ENCODE assay signal across 8 cellular contexts in genomic region chr11:13668102-13668956, GRCh38. TPM values are rescaled to one million over a fixed set of nuclear protein-coding genes. Genes with fewer than 3 reads are reported as not detected.
DNase-seq lines count a peak whose midpoint lies in the region; ATAC-seq, FAIRE-seq and TF ChIP-seq lines count a peak whose summit lies in the region.

TSS of gene FAR1 (plus strand) at chr11:13668668. CDS start at chr11:13694766, 26,098 bp downstream.

- H2BK15ac ChIP-seq in H1 (ENCODE audit: low read length) = no peak within 1 kb of the TSS
- H2BK15ac ChIP-seq in mesendoderm (replicated peaks; ENCODE audit: low read depth) = no peak within 1 kb of the TSS

- H4K5ac ChIP-seq in H1 (ENCODE audit: insufficient read length, low read depth, low read length) (peak within 1 kb of the TSS; percentile 64), mesendoderm (ENCODE audit: low read length) (no peak within 1 kb of the TSS)

- peaks cover 15% of the 10 kb centered on the region for H3K27me3 Mint-ChIP-seq in activated CD8-positive, alpha-beta memory T cell treated with anti-CD3 and anti-CD28 coated beads, Interleukin-2, amount 10 ng/mL, durations not matched to agents 7 days and 5 days

- no peaks in the 10 kb centered on the region for H3K36me3 ChIP-seq in H1 (ENCODE audit: control insufficient read depth in 2 of 4, insufficient read depth in 4 of 4, low read length in 3 of 4)
- H3K36me3 ChIP-seq in mesendoderm (ENCODE audit: control insufficient read depth, insufficient read depth, low read length) = no peaks in the 10 kb centered on the region

- DNase-seq in Caki2 (ENCODE audit: low read depth) (peak; percentile 99), HTR-8/SVneo (ENCODE audit: insufficient read length, low spot score) (peak; percentile 97), NOMO-1 treated with dmso at 0.1 percent for 144 hours (lab: John Stamatoyannopoulos, UW; ENCODE audit: unreplicated experiment) (peak; percentile 98), H1 (ENCODE audit: low read depth in 1 of 2, low spot score in 2 of 2) (peak; percentile 93), mesendoderm (peak; percentile 100)
- DNase-seq in activated CD8-positive, alpha-beta memory T cell treated with anti-CD3 and anti-CD28 coated beads, Interleukin-2, amount 10 ng/mL, durations not matched to agents 7 days and 5 days = peak; percentile 98
- DNase-seq in stimulated activated CD8-positive, alpha-beta memory T cell treated with anti-CD3 and anti-CD28 coated beads, Interleukin-15, amount 100 ng/mL, for 1 hour (ENCODE audit: low read depth) = peak; percentile 85

- no peak within 1 kb of the TSS for H2BK12ac ChIP-seq in H1 (ENCODE audit: low read depth, low read length)

- peaks cover 19 to 44% of the 10 kb centered on the region in 2 experiments for H3K79me2 ChIP-seq in H1 (ENCODE audit: control insufficient read depth in 1 of 2, insufficient read depth in 2 of 2, low read length in 2 of 2)
- H3K79me2 ChIP-seq in mesendoderm (ENCODE audit: control insufficient read depth, insufficient read depth, low read length) = peaks cover 44% of the 10 kb centered on the region

- peak; percentile 41 to 57 (median 53) for TF ChIP-seq CTCF in H1 (IDR thresholded peaks at IDR 0.05; ENCODE audit: control extremely low read depth in 1 of 3, insufficient read depth in 1 of 3, low read depth in 1 of 3, low read length in 3 of 3)

- in situ Hi-C loops in Caki2 (cut with HindIII; ENCODE audit: low pct_unique_long_range_greater_than_20kb, low sequenced_read_pairs) = no loop called here

- H2BK5ac ChIP-seq in H1 (ENCODE audit: low read depth, low read length) (peak within 1 kb of the TSS; percentile 49; the same call in 1 of the 2 replicates), mesendoderm (ENCODE audit: low read length) (peak within 1 kb of the TSS; percentile 67)

- peak within 1 kb of the TSS; percentile 83 for H3K14ac ChIP-seq in H1 (ENCODE audit: insufficient read length)

- H2AFZ ChIP-seq in H1 (ENCODE audit: low read length) = peak within 1 kb of the TSS; percentile 68; the same call in 1 of the 2 replicates

- H3K9me3 ChIP-seq in H1 (ENCODE audit: insufficient read depth in 2 of 2, low read depth in 1 of 2, low read length in 1 of 2) = no peaks in the 10 kb centered on the region

- peak within 1 kb of the TSS; percentile 90; the same call in 1 of the 2 replicates for H2AK5ac ChIP-seq in H1 (ENCODE audit: low read depth, low read length)
- no peak within 1 kb of the TSS for H2AK5ac ChIP-seq in mesendoderm (ENCODE audit: low read length)

- no peaks in the 10 kb centered on the region for H3K27me3 ChIP-seq in H1 (replicated peaks in 1 of 4; ENCODE audit: control insufficient read depth in 3 of 4, extremely low read depth in 1 of 4, insufficient read depth in 3 of 4, low read length in 3 of 4)
- no peaks in the 10 kb centered on the region for H3K27me3 ChIP-seq in mesendoderm (ENCODE audit: insufficient read depth, low read length, poor library complexity)

- H3K9ac ChIP-seq in H1 (replicated peaks in 1 of 4; ENCODE audit: extremely low read depth in 1 of 4, low read depth in 3 of 4, low read length in 3 of 4) (peak within 1 kb of the TSS; percentile 62 to 88 (median 70)), mesendoderm (ENCODE audit: low read length) (peak within 1 kb of the TSS; percentile 87)

- FAIRE-seq in HTR-8/SVneo (lab: Jason Lieb, UNC) (peak; percentile 96), H1 (lab: Jason Lieb, UNC) (no peak)

- H3K4me3 Mint-ChIP-seq in activated CD8-positive, alpha-beta memory T cell treated with anti-CD3 and anti-CD28 coated beads, Interleukin-2, amount 10 ng/mL, durations not matched to agents 7 days and 5 days = peak within 1 kb of the TSS; percentile 96

- TF ChIP-seq POLR2A in H1 (IDR thresholded peaks at IDR 0.05; ENCODE audit: control extremely low read depth in 1 of 2, low read depth in 2 of 2, low read length in 2 of 2) = no peak; a peak in 1 of 3 replicates

- peaks cover 4 to 9% of the 10 kb centered on the region in 2 experiments for H4K20me1 ChIP-seq in H1 (replicated peaks in 1 of 2; ENCODE audit: control insufficient read depth in 1 of 2, insufficient read depth in 2 of 2, low read length in 2 of 2)

- peak; percentile 87 for ATAC-seq in GM21367 (IDR thresholded peaks at IDR 0.05; ENCODE audit: unreplicated experiment)
- peak; percentile 92 for ATAC-seq in activated CD8-positive, alpha-beta memory T cell treated with anti-CD3 and anti-CD28 coated beads, Interleukin-2, amount 10 ng/mL, durations not matched to agents 7 days and 5 days

- H2BK120ac ChIP-seq in H1 (replicated peaks; ENCODE audit: low read depth, low read length) = no peak within 1 kb of the TSS
- peak within 1 kb of the TSS; percentile 35 for H2BK120ac ChIP-seq in mesendoderm (ENCODE audit: low read depth, low read length)

- H3K23me2 ChIP-seq in H1 (ENCODE audit: low read depth, low read length) = peaks cover 9% of the 10 kb centered on the region

- 1% methylated on average over 34 of the region's 104 CpGs; no CpG with 5 or more reads in 1 of the 2 experiments for WGBS in H1 (ENCODE audit: extremely low coverage in 1 of 2, insufficient coverage in 1 of 2, insufficient read length in 1 of 2, insufficient replicate concordance in 2 of 2, low coverage in 1 of 2, low lambda C conversion rate in 2 of 2, missing lambda C conversion rate in 1 of 2), 2 experiments
- whole genome bisulfite sequencing in mesendoderm (ENCODE audit: extremely low coverage, insufficient coverage, low lambda C conversion rate) = no CpG with 5 or more reads among the region's 104 CpGs

- peak; percentile 26 to 30; a peak in 2 of 3 replicates for TF ChIP-seq EP300 in H1 (IDR thresholded peaks at IDR 0.05; ENCODE audit: borderline replicate concordance in 1 of 2, low read depth in 2 of 2, low read length in 2 of 2)

- POLR2A ChIA-PET in H1 (lab: Charles Lee; ENCODE audit: partially characterized antibody) = interaction anchor here (0.7 to 2.8 kb wide), 5 partner anchors 8 to 283 kb away, joined by 3 to 10 read pairs (median 4); no protein-coding TSS in a partner anchor

- TF ChIP-seq RAD21 in H1 (IDR thresholded peaks at IDR 0.05 in 1 of 2, conservative IDR thresholded peaks at IDR 0.05 in 1 of 2; ENCODE audit: low read depth in 2 of 2, low read length in 2 of 2) = peak; percentile 31 to 43; a peak in 2 of 4 replicates

- H3K4me1 ChIP-seq in H1 (replicated peaks in 1 of 4; ENCODE audit: control insufficient read depth in 3 of 4, insufficient read depth in 4 of 4, low read length in 3 of 4) (peaks cover 0 to 6% (median 0%) of the 10 kb centered on the region in 4 experiments; a peak in 3 of 7 replicates), mesendoderm (ENCODE audit: control insufficient read depth, low read depth, low read length) (no peaks in the 10 kb centered on the region)

- H4K8ac ChIP-seq in H1 (ENCODE audit: extremely low read depth, insufficient read depth, low read length) (peak within 1 kb of the TSS; percentile 97), mesendoderm (ENCODE audit: low read depth, low read length) (peak within 1 kb of the TSS; percentile 58)

- H3K23ac ChIP-seq in H1 (ENCODE audit: insufficient read length) = no peak within 1 kb of the TSS
- no peak within 1 kb of the TSS for H3K23ac ChIP-seq in mesendoderm (ENCODE audit: low read length)

- peak within 1 kb of the TSS; percentile 46 for H3K56ac ChIP-seq in H1 (replicated peaks; ENCODE audit: insufficient read length, low read depth, low read length)
- H3K56ac ChIP-seq in mesendoderm (ENCODE audit: low read length) = peak within 1 kb of the TSS; percentile 94

- peak within 1 kb of the TSS; percentile 92 to 97 for H3K4me2 ChIP-seq in H1 (ENCODE audit: insufficient read depth in 1 of 2, low read depth in 2 of 2, low read length in 2 of 2)
- peak within 1 kb of the TSS; percentile 76 for H3K4me2 ChIP-seq in mesendoderm (ENCODE audit: low read length)

- H3K36me3 Mint-ChIP-seq in activated CD8-positive, alpha-beta memory T cell treated with anti-CD3 and anti-CD28 coated beads, Interleukin-2, amount 10 ng/mL, durations not matched to agents 7 days and 5 days = peaks cover 18% of the 10 kb centered on the region

- H2BK20ac ChIP-seq in H1 (ENCODE audit: low read length) = no peak within 1 kb of the TSS

- peak within 1 kb of the TSS; percentile 97 for H3K27ac Mint-ChIP-seq in activated CD8-positive, alpha-beta memory T cell treated with anti-CD3 and anti-CD28 coated beads, Interleukin-2, amount 10 ng/mL, durations not matched to agents 7 days and 5 days

- H3K79me1 ChIP-seq in H1 (ENCODE audit: low read depth, low read length) = 0 out of 2 replicates have a peak, but pooled peaks cover 2% of the 10 kb centered on the region
- H3K79me1 ChIP-seq in mesendoderm (ENCODE audit: low read length) = no peaks in the 10 kb centered on the region

- peak within 1 kb of the TSS; percentile 56; the same call in 1 of the 2 replicates for H3K27ac ChIP-seq in H1 (ENCODE audit: low read depth, low read length)
- H3K27ac ChIP-seq in mesendoderm (ENCODE audit: low read depth, low read length) = peak within 1 kb of the TSS; percentile 91

- H3K18ac ChIP-seq in H1 (ENCODE audit: extremely low read depth, low read length) (peak within 1 kb of the TSS; percentile 78), mesendoderm (ENCODE audit: low read length) (peak within 1 kb of the TSS; percentile 92)

- H3K4me3 ChIP-seq in H1 (ENCODE audit: extremely low read depth in 1 of 4, insufficient read depth in 2 of 4, low read depth in 3 of 4, low read length in 4 of 4) (peak within 1 kb of the TSS; percentile 77 to 93 (median 86)), mesendoderm (ENCODE audit: low read length) (peak within 1 kb of the TSS; percentile 82)

- CTCF ChIA-PET in activated CD8-positive, alpha-beta memory T cell treated with anti-CD3 and anti-CD28 coated beads, Interleukin-2, amount 10 ng/mL, durations not matched to agents 7 days and 5 days (lab: Charles Lee) = interaction anchor here (0.7 to 1.7 kb wide), 5 partner anchors 8 to 205 kb away, joined by 3 to 7 read pairs (median 3); partner anchors contain the start of gene BTBD10
- CTCF ChIA-PET in H1 (lab: Charles Lee; ENCODE audit: partially characterized antibody) = interaction anchor here (1.3 to 2.5 kb wide), 6 partner anchors 8 to 144 kb away, joined by 3 to 12 read pairs (median 5); no protein-coding TSS in a partner anchor

- H3K4ac ChIP-seq in H1 (replicated peaks; ENCODE audit: insufficient read length, low read depth, low read length) (no peak within 1 kb of the TSS), mesendoderm (ENCODE audit: low read depth, low read length) (peak within 1 kb of the TSS; percentile 67)

- H4K91ac ChIP-seq in H1 (replicated peaks; ENCODE audit: insufficient read length, low read length) = no peak within 1 kb of the TSS

- H3K4me1 Mint-ChIP-seq in activated CD8-positive, alpha-beta memory T cell treated with anti-CD3 and anti-CD28 coated beads, Interleukin-2, amount 10 ng/mL, durations not matched to agents 7 days and 5 days = peaks cover 39% of the 10 kb centered on the region

- H3K9me3 Mint-ChIP-seq in activated CD8-positive, alpha-beta memory T cell treated with anti-CD3 and anti-CD28 coated beads, Interleukin-2, amount 10 ng/mL, durations not matched to agents 7 days and 5 days (ENCODE audit: low read depth) = no peaks in the 10 kb centered on the region

RNA-seq across cellular contexts. Expression of gene FAR1, which starts in this region (rescaled TPM):
- 11.6 and 23.8 TPM in 2 replicates for total RNA-seq in Caki2 (2014; rRNA removed; shearing (Covaris generic); ENCODE audit: low replicate concordance)
- 10 to 100 TPM; 56.9 to 57.0 TPM for total RNA-seq in activated CD8-positive, alpha-beta memory T cell treated with anti-CD3 and anti-CD28 coated beads, Interleukin-2, amount 10 ng/mL, durations not matched to agents 7 days and 5 days
- total RNA-seq in H1 (2021; fragmentation: NEBNext Ultra II Directional; extraction: Animal tissue kit (Norgen Biotek cat#: 25700)) = 65.1 and 68.5 TPM in 2 replicates
- polyA plus RNA-seq in H1 (2011; rRNA removed) = 17.2 and 29.7 TPM in 2 replicates
- 32.4 TPM for polyA plus RNA-seq in H1 (2011; cell fraction: cytosol; rRNA removed)
- 37.2 TPM for polyA plus RNA-seq in H1 (2011; cell fraction: nucleus; rRNA removed)
- polyA plus RNA-seq in H1 (2012, experiment 1 of 2) = 26.4 to 47.3 TPM (median 40.0 TPM) in 4 replicates
- 2.1 TPM for polyA plus RNA-seq in H1 (2012, experiment 2 of 2)
- polyA plus RNA-seq in H1 (2013, experiment 1 of 2) = 32.3 TPM
- polyA plus RNA-seq in H1 (2013, experiment 2 of 2) = 32.6 TPM
- 89.0 and 160 TPM in 2 replicates for polyA minus RNA-seq in H1 (2011; rRNA and poly(A)+ RNA removed)
- polyA minus RNA-seq in H1 (2011; cell fraction: cytosol; rRNA and poly(A)+ RNA removed) = 24.3 TPM
- polyA minus RNA-seq in H1 (2011; cell fraction: nucleus; rRNA and poly(A)+ RNA removed) = 64.5 TPM
- polyA plus RNA-seq in mesendoderm (2013, experiment 1 of 2) = 54.3 TPM
- 53.7 TPM for polyA plus RNA-seq in mesendoderm (2013, experiment 2 of 2)

Comparison
In these comparisons a context has a peak if more than half of its experiments do, and no peak if none do; other contexts are left out.
1. Peak in every context shown above with its lines: DNase-seq, ATAC-seq, H3K4me3 ChIP-seq and H3K27ac ChIP-seq.